8 cellular contexts compared by ENCODE assay signal in genomic region chrX:45850197-45850774, GRCh38.
DNase-seq lines count a peak whose midpoint lies in the region; ATAC-seq, FAIRE-seq and TF ChIP-seq lines count a peak whose summit lies in the region.

No MANE protein-coding gene starts in this region.

- no peak for TF ChIP-seq RAD21 in GM12878 (IDR thresholded peaks at IDR 0.05; ENCODE audit: insufficient read depth, low read depth, low read length)
- no peak for TF ChIP-seq RAD21 in HepG2 (CRISPR knock-in tag; IDR thresholded peaks at IDR 0.05)

- H3K4me3 ChIP-seq in Peyer's patch (peak overlapping the region; percentile 38 to 76 (median 54)), GM12878 (no peak overlapping the region), HepG2 (replicated peaks in 1 of 3; ENCODE audit: insufficient read depth in 1 of 3, low read depth in 2 of 3, low read length in 3 of 3) (peak overlapping the region; percentile 60 to 77 (median 75); a peak in 5 of 6 replicates)

- H3K27ac ChIP-seq in Peyer's patch (peak overlapping the region in 1 of 4 donors; percentile 60), GM12878 (ENCODE audit: control insufficient read depth, insufficient read depth) (no peak overlapping the region), HepG2 (ENCODE audit: extremely low read length, insufficient read depth, low read length) (peak overlapping the region; percentile 33)

- H3K27me3 ChIP-seq in Peyer's patch (no peaks in the 10 kb centered on the region), GM12878 (replicated peaks in 1 of 2; ENCODE audit: control insufficient read depth in 2 of 2, insufficient read depth in 2 of 2, low read length in 1 of 2) (peaks cover 1 to 9% of the 10 kb centered on the region in 2 experiments; a peak in 2 of 4 replicates), HepG2 (ENCODE audit: control insufficient read depth in 1 of 2, insufficient read depth in 2 of 2, low read length in 2 of 2) (no peaks in the 10 kb centered on the region; a peak in 1 of 5 replicates)

- H3K4me2 ChIP-seq in GM12878 (ENCODE audit: control insufficient read depth, insufficient read depth) (peak overlapping the region; percentile 26; the same call in 1 of the 2 replicates), HepG2 (ENCODE audit: low read depth, low read length) (peak overlapping the region; percentile 73)

- TF ChIP-seq CTCF in Peyer's patch (IDR thresholded peaks at IDR 0.05) = no peak
- TF ChIP-seq CTCF in GM12878 (IDR thresholded peaks at IDR 0.05 in 2 of 3, conservative IDR thresholded peaks at IDR 0.05 in 1 of 3; ENCODE audit: control insufficient read depth in 2 of 3, extremely low read depth in 1 of 3, insufficient read depth in 1 of 3, low read depth in 3 of 3, low read length in 3 of 3) = no peak
- no peak for TF ChIP-seq CTCF in HepG2 (CRISPR knock-in tag; IDR thresholded peaks at IDR 0.05)

- WGBS in GM12878 (ENCODE audit: insufficient coverage, insufficient replicate concordance, low lambda C conversion rate, missing lambda C conversion rate) = 37% methylated on average over 28 of the region's 28 CpGs
- 0% methylated on average over 7 of the region's 28 CpGs for WGBS in HepG2 (ENCODE audit: low lambda C conversion rate)

- TF ChIP-seq POLR2A in Peyer's patch (IDR thresholded peaks at IDR 0.05) (no peak), GM12878 (IDR thresholded peaks at IDR 0.05; ENCODE audit: low read depth, low read length) (no peak), HepG2 (IDR thresholded peaks at IDR 0.05; ENCODE audit: insufficient read depth in 1 of 2, low read depth in 2 of 2, low read length in 2 of 2) (no peak)

- CTCF ChIA-PET in GM12878 (lab: Yijun Ruan, JAX) (no interaction called here), HepG2 (lab: Yijun Ruan, JAX; ENCODE audit: low intra/inter-chr PET ratio, low total read pairs) (no interaction called here)

- RAD21 ChIA-PET in GM12878 (lab: Charles Lee; ENCODE audit: unreplicated experiment) = no interaction called here

- SMC1A ChIA-PET in GM12878 (lab: Charles Lee; ENCODE audit: uncharacterized antibody, unreplicated experiment) = no interaction called here

- peak; percentile 38 for ATAC-seq in GM12878
- ATAC-seq in HepG2 = peak; percentile 33
- no peak for ATAC-seq in GM19452 (IDR thresholded peaks at IDR 0.05; ENCODE audit: unreplicated experiment)

- in situ Hi-C loops in GM12878 (cut with MboI) (no loop called here), HepG2 (cut with HindIII; ENCODE audit: extremely low pct_ligation_motif_present, low pct_unique_long_range_greater_than_20kb) (no loop called here)

- H3K9ac ChIP-seq in GM12878 (ENCODE audit: control insufficient read depth, insufficient read depth, low read length) = no peak overlapping the region
- H3K9ac ChIP-seq in HepG2 (ENCODE audit: insufficient read depth, low read depth, low read length) = peak overlapping the region; percentile 71

- H3K9me3 ChIP-seq in Peyer's patch = no peaks in the 10 kb centered on the region
- no peaks in the 10 kb centered on the region for H3K9me3 ChIP-seq in GM12878 (replicated peaks; ENCODE audit: control insufficient read depth, insufficient read depth, low read length)
- no peaks in the 10 kb centered on the region for H3K9me3 ChIP-seq in HepG2 (ENCODE audit: low read length)

- no peak for TF ChIP-seq EP300 in GM12878 (IDR thresholded peaks at IDR 0.05; ENCODE audit: borderline replicate concordance in 1 of 2, control insufficient read depth in 1 of 2, low read depth in 2 of 2, low read length in 2 of 2)
- no peak for TF ChIP-seq EP300 in HepG2 (IDR thresholded peaks at IDR 0.05; ENCODE audit: low read depth in 2 of 2, low read length in 2 of 2)
- no peak for TF ChIP-seq EP300 in HepG2 (CRISPR knock-in tag; IDR thresholded peaks at IDR 0.05; ENCODE audit: borderline replicate concordance)

- H3K4me1 ChIP-seq in Peyer's patch = no peaks in the 10 kb centered on the region
- no peaks in the 10 kb centered on the region for H3K4me1 ChIP-seq in GM12878 (ENCODE audit: control insufficient read depth, insufficient read depth, low read length)
- peaks cover 6% of the 10 kb centered on the region; the same call in 1 of the 2 replicates for H3K4me1 ChIP-seq in HepG2 (ENCODE audit: insufficient read depth, low read length)

- DNase-seq in EL (peak; percentile 11), Peyer's patch (peak in 1 of 3 donors; percentile 47), GM12878 (ENCODE audit: low read depth, low spot score) (no peak), HepG2 (ENCODE audit: low spot score) (no peak), NCI-H774 (lab: John Stamatoyannopoulos, UW) (no peak), SKM-1 treated with dmso at 0.1 percent for 144 hours (lab: John Stamatoyannopoulos, UW; ENCODE audit: unreplicated experiment) (no peak)
- peak in 5 of 6 experiments; percentile 1 to 32 (median 13) for DNase-seq in stimulated activated naive CD4-positive, alpha-beta T cell (lab: John Stamatoyannopoulos, UW)

- no TSS peak for BruUV-seq in GM12878 (replicated peaks; lab: Mats Ljungman, UMichigan)
- BruUV-seq in HepG2 (replicated peaks; lab: Mats Ljungman, UMichigan) = no TSS peak

- intact Hi-C loops in GM12878 (cut with micrococcal nuclease; ENCODE audit: unreplicated experiment) (no loop called here), HepG2 (cut with micrococcal nuclease; ENCODE audit: unreplicated experiment) (no loop called here)

- no peak overlapping the region for H2AFZ ChIP-seq in GM12878 (ENCODE audit: control insufficient read depth, low read depth, low read length)
- no peak overlapping the region for H2AFZ ChIP-seq in HepG2 (ENCODE audit: low read length)

- no peak for FAIRE-seq in GM12878 (lab: Jason Lieb, UNC)
- peak; percentile 28 for FAIRE-seq in HepG2 (lab: Jason Lieb, UNC)

- H3K79me2 ChIP-seq in GM12878 (ENCODE audit: control insufficient read depth, insufficient read depth, low read length) (no peaks in the 10 kb centered on the region), HepG2 (ENCODE audit: insufficient read depth, low read length) (peaks cover 23% of the 10 kb centered on the region)

- POLR2A ChIA-PET in GM12878 (lab: Charles Lee) = no interaction called here
- POLR2A ChIA-PET in HepG2 (lab: Yijun Ruan, JAX) = interaction anchor here (1.0 kb wide), 1 partner anchor 18 kb away, joined by 3 read pairs; no protein-coding TSS in a partner anchor

- H3K36me3 ChIP-seq in Peyer's patch (no peaks in the 10 kb centered on the region), GM12878 (ENCODE audit: control insufficient read depth in 2 of 2, insufficient read depth in 2 of 2, low read length in 1 of 2) (no peaks in the 10 kb centered on the region), HepG2 (replicated peaks in 1 of 2; ENCODE audit: control insufficient read depth in 1 of 2, insufficient read depth in 2 of 2, low read length in 2 of 2) (no peaks in the 10 kb centered on the region)

- no peaks in the 10 kb centered on the region for H4K20me1 ChIP-seq in GM12878 (ENCODE audit: control insufficient read depth, insufficient read depth)
- no peaks in the 10 kb centered on the region for H4K20me1 ChIP-seq in HepG2 (ENCODE audit: insufficient read depth, low read length)

TF ChIP-seq in GM12878, 131 proteins besides CTCF, POLR2A, EP300 and RAD21 (continues in another document):
- TF ChIP-seq HSF1 (IDR thresholded peaks at IDR 0.05; ENCODE audit: low read depth, low read length) = no peak
- TF ChIP-seq SREBF1 (IDR thresholded peaks at IDR 0.05; ENCODE audit: low read length) = no peak
- TF ChIP-seq ELK1 (IDR thresholded peaks at IDR 0.05; ENCODE audit: low read depth, low read length) = no peak

TF ChIP-seq in HepG2, 621 proteins besides CTCF, POLR2A, EP300 and RAD21 (continues in another document):
- TF ChIP-seq ZNF878 (CRISPR knock-in tag; IDR thresholded peaks at IDR 0.05) (no peak), HMGXB4 (CRISPR knock-in tag; IDR thresholded peaks at IDR 0.05; ENCODE audit: borderline replicate concordance in 1 of 2, low read depth in 1 of 2) (peak in 1 of 2 experiments; percentile 23; a peak in 1 of 4 replicates), GATAD2A (CRISPR knock-in tag; IDR thresholded peaks at IDR 0.05) (0 out of 2 replicates have a peak, but pooled peaks have one; percentile 30), HDAC1 (CRISPR knock-in tag; IDR thresholded peaks at IDR 0.05) (0 out of 2 replicates have a peak, but pooled peaks have one; percentile 28), THAP7 (CRISPR knock-in tag; IDR thresholded peaks at IDR 0.05) (no peak), MAX (IDR thresholded peaks at IDR 0.05) (peak; percentile 74), SNAI1 (CRISPR knock-in tag; IDR thresholded peaks at IDR 0.05; ENCODE audit: borderline replicate concordance) (no peak), ZKSCAN8 (CRISPR knock-in tag; IDR thresholded peaks at IDR 0.05; ENCODE audit: borderline replicate concordance) (no peak), ONECUT2 (CRISPR knock-in tag; IDR thresholded peaks at IDR 0.05) (peak; percentile 69; the same call in 1 of the 2 replicates)

Comparison
In these comparisons a context has a peak if more than half of its experiments do, and no peak if none do; other contexts are left out.
1. DNase-seq: peak in EL (single experiment) and stimulated activated naive CD4-positive, alpha-beta T cell (5 of 6); none in GM12878 (single experiment), HepG2 (single experiment), NCI-H774 (single experiment) and SKM-1 treated with dmso at 0.1 percent for 144 hours (single experiment).